In genomic region chr4:133555671-133556070, GRCh38 we compare ENCODE assay signal across 24 cellular contexts.
DNase-seq lines count a peak whose midpoint lies in the region; ATAC-seq, FAIRE-seq and TF ChIP-seq lines count a peak whose summit lies in the region.
"Had no signal": no experiment of that assay in that cellular context is flagged by ENCODE, and none has a peak within 500 bp of the region (broad histone marks: within the 10 kb centered on the region; RNA-seq: fewer than 3 reads in every experiment).

No MANE protein-coding gene starts in this region.

- H3K23ac ChIP-seq in IMR-90 (ENCODE audit: low read depth, low read length) = no peak overlapping the region

- H2BK20ac ChIP-seq in IMR-90 (ENCODE audit: low read depth, low read length) = no peak overlapping the region

- no peak overlapping the region for H2BK120ac ChIP-seq in IMR-90 (ENCODE audit: low read depth, low read length)

- no peak overlapping the region for H3K18ac ChIP-seq in IMR-90 (ENCODE audit: low read depth, low read length)

- dilution Hi-C loops in IMR-90 (cut with HindIII; ENCODE audit: low sequenced_read_pairs, unreplicated experiment) = no loop called here

- WGBS in IMR-90 (ENCODE audit: extremely low coverage in 2 of 2, insufficient read length in 1 of 2), 2 experiments = no CpG with 5 or more reads among the region's 1 CpG

- no peaks in the 10 kb centered on the region for H4K20me1 ChIP-seq in IMR-90 (ENCODE audit: insufficient read depth, low read length)
- H4K20me1 ChIP-seq in astrocyte (ENCODE audit: insufficient read depth, low read length) = no peaks in the 10 kb centered on the region
- H4K20me1 ChIP-seq: BLaER1 treated with 17β-estradiol and CSF1 and Interleukin-3, amounts not matched to agents 10 nM and 100 nM had no signal

- no peaks in the 10 kb centered on the region for H3K4me1 ChIP-seq in IMR-90 (ENCODE audit: control insufficient read depth, insufficient read depth, low read length)
- no peaks in the 10 kb centered on the region for H3K4me1 ChIP-seq in astrocyte (ENCODE audit: insufficient read depth, low read length)
- H3K4me1 ChIP-seq: BLaER1 treated with 17β-estradiol and CSF1 and Interleukin-3, amounts not matched to agents 10 nM and 100 nM had no signal

- no peaks in the 10 kb centered on the region for H3K36me3 Mint-ChIP-seq in astrocyte (ENCODE audit: low read depth, unreplicated experiment)
- H3K36me3 Mint-ChIP-seq in stimulated activated memory B cell treated with anti-CD40 and anti-IgM and Interleukin-4, amounts not matched to agents 10 μg/mL and 1 μg/mL and 100 μg/mL, for 72 hours = no peaks in the 10 kb centered on the region
- H3K36me3 Mint-ChIP-seq: CD8-positive, alpha-beta T cell had no signal

- no peak overlapping the region for H2AK5ac ChIP-seq in IMR-90 (ENCODE audit: low read depth, low read length)

- in situ Hi-C loops in IMR-90 (cut with MboI; ENCODE audit: low sequenced_read_pairs) = no loop called here

- H3K36me3 ChIP-seq in IMR-90 (ENCODE audit: control insufficient read depth, insufficient read depth, low read length) (no peaks in the 10 kb centered on the region), astrocyte (ENCODE audit: insufficient read depth, low read length) (no peaks in the 10 kb centered on the region)
- H3K36me3 ChIP-seq: BLaER1 treated with 17β-estradiol and CSF1 and Interleukin-3, amounts not matched to agents 10 nM and 100 nM had no signal

- no peaks in the 10 kb centered on the region for H3K9me3 Mint-ChIP-seq in astrocyte (ENCODE audit: unreplicated experiment)
- H3K9me3 Mint-ChIP-seq in stimulated activated memory B cell treated with anti-CD40 and anti-IgM and Interleukin-4, amounts not matched to agents 10 μg/mL and 1 μg/mL and 100 μg/mL, for 72 hours = no peaks in the 10 kb centered on the region

- H3K4me2 ChIP-seq in IMR-90 (ENCODE audit: low read depth, low read length) (no peak overlapping the region), astrocyte (ENCODE audit: low read length) (no peak overlapping the region)
- H3K4me2 ChIP-seq: BLaER1 treated with 17β-estradiol and CSF1 and Interleukin-3, amounts not matched to agents 10 nM and 100 nM; PC-9 had no signal

- peak; percentile 13 for DNase-seq in A172 (ENCODE audit: low spot score)
- peak; percentile 33 for DNase-seq in IMR-90
- peak; percentile 81 for DNase-seq in astrocyte (ENCODE audit: low read depth)
- peak; percentile 34 for DNase-seq in fibroblast of peridontal ligament (ENCODE audit: extremely low read depth)
- DNase-seq in activated CD4-positive, alpha-beta T cell treated with anti-CD3 and anti-CD28 coated beads for 4 hours = no peak
- DNase-seq in C1 segment of cervical spinal cord (lab: John Stamatoyannopoulos, UW) = no peak
- no peak for DNase-seq in iPS-NIHi11 (ENCODE audit: low spot score)
- DNase-seq: CD8-positive, alpha-beta T cell; DND-41; GDM1; NCI-H1417; NCI-H1694 treated with DMSO at 0.1 percent for 48 hours; NCI-H446; NCI-H526; PC-9; RPMI8226; SHP77 had no signal

- no peak overlapping the region for H3K4me3 Mint-ChIP-seq in astrocyte (ENCODE audit: unreplicated experiment)
- H3K4me3 Mint-ChIP-seq in stimulated activated memory B cell treated with anti-CD40 and anti-IgM and Interleukin-4, amounts not matched to agents 10 μg/mL and 1 μg/mL and 100 μg/mL, for 72 hours = no peak overlapping the region
- H3K4me3 Mint-ChIP-seq: CD8-positive, alpha-beta T cell had no signal

- no peak overlapping the region for H3K14ac ChIP-seq in IMR-90 (replicated peaks; ENCODE audit: low read depth, low read length)

- peak; percentile 40 for ATAC-seq in IMR-90 (ENCODE audit: low read depth)
- ATAC-seq in stimulated activated memory B cell treated with anti-CD40 and anti-IgM and Interleukin-4, amounts not matched to agents 10 μg/mL and 1 μg/mL and 100 μg/mL, for 72 hours = no peak
- ATAC-seq: CD8-positive, alpha-beta T cell had no signal

- no peaks in the 10 kb centered on the region for H3K79me1 ChIP-seq in IMR-90 (ENCODE audit: low read depth in 1 of 2, low read length in 2 of 2)

- no peak for FAIRE-seq in astrocyte (lab: Jason Lieb, UNC)
- FAIRE-seq: GM19239, H54, HTR-8/SVneo had no signal

- intact Hi-C loops in IMR-90 (cut with micrococcal nuclease) = no loop called here

- no peak overlapping the region for H3K27ac Mint-ChIP-seq in astrocyte (ENCODE audit: unreplicated experiment)
- no peak overlapping the region for H3K27ac Mint-ChIP-seq in stimulated activated memory B cell treated with anti-CD40 and anti-IgM and Interleukin-4, amounts not matched to agents 10 μg/mL and 1 μg/mL and 100 μg/mL, for 72 hours
- H3K27ac Mint-ChIP-seq: CD8-positive, alpha-beta T cell had no signal

- CTCF ChIA-PET in IMR-90 (lab: Yijun Ruan, JAX) = no interaction called here

- H4K5ac ChIP-seq in IMR-90 (ENCODE audit: low read depth, low read length) = no peak overlapping the region

- H3K4ac ChIP-seq in IMR-90 (ENCODE audit: low read depth, low read length) = no peak overlapping the region

- H3K27me3 ChIP-seq in IMR-90 (ENCODE audit: control insufficient read depth, insufficient read depth, low read length) (no peaks in the 10 kb centered on the region), astrocyte (ENCODE audit: insufficient read depth, low read length) (no peaks in the 10 kb centered on the region)
- H3K27me3 ChIP-seq: BLaER1 treated with 17β-estradiol and CSF1 and Interleukin-3, amounts not matched to agents 10 nM and 100 nM had no signal

- BruUV-seq in IMR-90 (replicated peaks; lab: Mats Ljungman, UMichigan) = no TSS peak

- H3K27ac ChIP-seq in IMR-90 (ENCODE audit: insufficient read depth, low read length) = no peak overlapping the region
- no peak overlapping the region for H3K27ac ChIP-seq in astrocyte (ENCODE audit: low read depth, low read length)
- H3K27ac ChIP-seq: 22Rv1; BLaER1 treated with 17β-estradiol and CSF1 and Interleukin-3, amounts not matched to agents 10 nM and 100 nM; PC-9 had no signal

- H2BK15ac ChIP-seq in IMR-90 (ENCODE audit: low read depth, low read length) = no peak overlapping the region

- no peak overlapping the region for H3K56ac ChIP-seq in IMR-90 (ENCODE audit: extremely low read depth, insufficient read depth, low read length)

- no peak overlapping the region for H2BK5ac ChIP-seq in IMR-90 (ENCODE audit: low read depth, low read length, poor library complexity, severe bottlenecking)

- H2AK9ac ChIP-seq in IMR-90 (replicated peaks; ENCODE audit: low read depth, low read length, poor library complexity) = no peak overlapping the region

- TF ChIP-seq RAD21 in IMR-90 (IDR thresholded peaks at IDR 0.05; ENCODE audit: low read length) = no peak

- H3K9ac ChIP-seq in IMR-90 (ENCODE audit: low read depth, low read length) (no peak overlapping the region), astrocyte (ENCODE audit: low read length) (no peak overlapping the region)
- H3K9ac ChIP-seq: BLaER1 treated with 17β-estradiol and CSF1 and Interleukin-3, amounts not matched to agents 10 nM and 100 nM had no signal

- H3K9me3 ChIP-seq in IMR-90 (ENCODE audit: control insufficient read depth, insufficient read depth, low read length) (peaks cover 2% of the 10 kb centered on the region; the same call in 1 of the 2 replicates), astrocyte (ENCODE audit: insufficient read depth, low read depth, low read length) (no peaks in the 10 kb centered on the region)
- H3K9me3 ChIP-seq: BLaER1 treated with 17β-estradiol and CSF1 and Interleukin-3, amounts not matched to agents 10 nM and 100 nM had no signal

- POLR2A ChIA-PET in IMR-90 (lab: Charles Lee; ENCODE audit: unreplicated experiment) = no interaction called here

- no peak for TF ChIP-seq CTCF in IMR-90 (conservative IDR thresholded peaks at IDR 0.05; ENCODE audit: low read depth, low read length)
- no peak for TF ChIP-seq CTCF in astrocyte (IDR thresholded peaks at IDR 0.05; ENCODE audit: insufficient read depth, low read depth, low read length)

- no peak overlapping the region for H3K4me3 ChIP-seq in IMR-90 (ENCODE audit: insufficient read depth, low read depth, low read length)
- no peak overlapping the region for H3K4me3 ChIP-seq in astrocyte (ENCODE audit: insufficient read depth, low read depth, low read length)
- H3K4me3 ChIP-seq: BLaER1 treated with 17β-estradiol and CSF1 and Interleukin-3, amounts not matched to agents 10 nM and 100 nM; PC-9; SK-N-MC had no signal

- H3K27me3 Mint-ChIP-seq in astrocyte (ENCODE audit: low read depth, unreplicated experiment) = no peaks in the 10 kb centered on the region
- no peaks in the 10 kb centered on the region for H3K27me3 Mint-ChIP-seq in stimulated activated memory B cell treated with anti-CD40 and anti-IgM and Interleukin-4, amounts not matched to agents 10 μg/mL and 1 μg/mL and 100 μg/mL, for 72 hours

- H3K4me1 Mint-ChIP-seq in astrocyte (ENCODE audit: low read depth, unreplicated experiment) = no peaks in the 10 kb centered on the region
- H3K4me1 Mint-ChIP-seq in stimulated activated memory B cell treated with anti-CD40 and anti-IgM and Interleukin-4, amounts not matched to agents 10 μg/mL and 1 μg/mL and 100 μg/mL, for 72 hours = no peaks in the 10 kb centered on the region

- no peaks in the 10 kb centered on the region for H3K79me2 ChIP-seq in astrocyte (ENCODE audit: insufficient read depth, low read length)

- no peak overlapping the region for H4K91ac ChIP-seq in IMR-90 (ENCODE audit: insufficient read depth, low read depth, low read length)

- H2AFZ ChIP-seq in IMR-90 (replicated peaks; ENCODE audit: low read length, poor library complexity) = no peak overlapping the region
- no peak overlapping the region for H2AFZ ChIP-seq in astrocyte (ENCODE audit: low read depth, low read length)
- H2AFZ ChIP-seq: PC-9 had no signal

- H4K8ac ChIP-seq in IMR-90 (ENCODE audit: low read depth in 2 of 2, low read length in 2 of 2) = no peak overlapping the region

- TF ChIP-seq POLR2A in IMR-90 (IDR thresholded peaks at IDR 0.05; ENCODE audit: low read depth, low read length) = no peak

- H3K9me1 ChIP-seq in IMR-90 (ENCODE audit: insufficient read depth, low read length) = no peaks in the 10 kb centered on the region

TF ChIP-seq in IMR-90, 13 proteins besides CTCF, POLR2A, EP300 and RAD21:
- TF ChIP-seq NFE2L2 (IDR thresholded peaks at IDR 0.05; ENCODE audit: low read depth, low read length) = no peak
- TF ChIP-seq CEBPB (IDR thresholded peaks at IDR 0.05; ENCODE audit: low read depth, low read length) = 0 out of 2 replicates have a peak, but pooled peaks have one; percentile 28

Comparison
In these comparisons a context has a peak if more than half of its experiments do, and no peak if none do; other contexts are left out.
1. DNase-seq: peak in A172 (single experiment), IMR-90 (single experiment), astrocyte (single experiment) and fibroblast of peridontal ligament (single experiment); none in activated CD4-positive, alpha-beta T cell treated with anti-CD3 and anti-CD28 coated beads for 4 hours (0 of 2), C1 segment of cervical spinal cord (0 of 14) and iPS-NIHi11 (single experiment).